ENCODE assay signal across 13 cellular contexts in genomic region chr18:42025974-42026625, GRCh38.
DNase-seq lines count a peak whose midpoint lies in the region; ATAC-seq and FAIRE-seq lines count a peak whose summit lies in the region.
"Had no signal": no experiment of that assay in that cellular context is flagged by ENCODE, and none has a peak within 500 bp of the region (broad histone marks: within the 10 kb centered on the region; RNA-seq: fewer than 3 reads in every experiment).

No MANE protein-coding gene starts in this region.

- FAIRE-seq in GM18507 (lab: Jason Lieb, UNC): peak; percentile 94
- FAIRE-seq: endometrium had no signal

- no peaks in the 10 kb centered on the region for H3K27me3 Mint-ChIP-seq in T-helper 2 cell treated with Interferon-gamma antibody and Interleukin-4, amounts not matched to agents 5 μg/mL and 100 μg/mL, for 36 hours (ENCODE audit: low read depth)
- H3K27me3 Mint-ChIP-seq: activated naive CD8-positive, alpha-beta T cell treated with anti-CD3 and anti-CD28 coated beads, Interleukin-2, amount 10 ng/mL, durations not matched to agents 7 days and 5 days had no signal

- H3K4me1 Mint-ChIP-seq in T-helper 2 cell treated with Interferon-gamma antibody and Interleukin-4, amounts not matched to agents 5 μg/mL and 100 μg/mL, for 36 hours (ENCODE audit: low read depth): peaks cover 27% of the 10 kb centered on the region

- no peak overlapping the region for H3K27ac Mint-ChIP-seq in T-helper 2 cell treated with Interferon-gamma antibody and Interleukin-4, amounts not matched to agents 5 μg/mL and 100 μg/mL, for 36 hours

- no peak overlapping the region for H3K27ac ChIP-seq in substantia nigra (ENCODE audit: low read depth, low read length, poor library complexity, severe bottlenecking)
- H3K27ac ChIP-seq: uterus had no signal

- peak; percentile 95 for ATAC-seq in GM19455 (IDR thresholded peaks at IDR 0.05; ENCODE audit: unreplicated experiment)
- ATAC-seq in HG02981 (IDR thresholded peaks at IDR 0.05; ENCODE audit: unreplicated experiment): peak; percentile 88

- H3K9me3 Mint-ChIP-seq in T-helper 2 cell treated with Interferon-gamma antibody and Interleukin-4, amounts not matched to agents 5 μg/mL and 100 μg/mL, for 36 hours: no peaks in the 10 kb centered on the region
- H3K9me3 Mint-ChIP-seq: activated naive CD8-positive, alpha-beta T cell treated with anti-CD3 and anti-CD28 coated beads, Interleukin-2, amount 10 ng/mL, durations not matched to agents 7 days and 5 days; immature natural killer cell had no signal

- no peak overlapping the region for H3K4me3 Mint-ChIP-seq in T-helper 2 cell treated with Interferon-gamma antibody and Interleukin-4, amounts not matched to agents 5 μg/mL and 100 μg/mL, for 36 hours
- H3K4me3 Mint-ChIP-seq: activated naive CD8-positive, alpha-beta T cell treated with anti-CD3 and anti-CD28 coated beads, Interleukin-2, amount 10 ng/mL, durations not matched to agents 7 days and 5 days had no signal

- peaks cover 27% of the 10 kb centered on the region for H3K36me3 Mint-ChIP-seq in T-helper 2 cell treated with Interferon-gamma antibody and Interleukin-4, amounts not matched to agents 5 μg/mL and 100 μg/mL, for 36 hours (ENCODE audit: low read depth)

- peak; percentile 15 for DNase-seq in GM18507 (ENCODE audit: extremely low spot score, insufficient read length, low read depth)
- DNase-seq in T-helper 2 cell treated with Interferon-gamma antibody and Interleukin-4, amounts not matched to agents 5 μg/mL and 100 μg/mL, for 36 hours (ENCODE audit: low spot score): peak; percentile 18
- no peak for DNase-seq in substantia nigra (lab: John Stamatoyannopoulos, UW)
- no peak for DNase-seq in NCI-H1930 (lab: John Stamatoyannopoulos, UW)
- no peak for DNase-seq in stimulated activated naive CD4-positive, alpha-beta T cell (lab: John Stamatoyannopoulos, UW)
- DNase-seq in activated CD4-positive, CD25-positive, alpha-beta regulatory T cell (lab: John Stamatoyannopoulos, UW): no peak
- DNase-seq: activated naive CD8-positive, alpha-beta T cell treated with anti-CD3 and anti-CD28 coated beads, Interleukin-2, amount 10 ng/mL, durations not matched to agents 7 days and 5 days; immature natural killer cell; stimulated activated CD4-positive, alpha-beta T cell treated with anti-CD3 and anti-CD28 coated beads, Interleukin-4, amount 100 ng/mL, for 1 hour; uterus had no signal

Comparison
In these comparisons a context has a peak if more than half of its experiments do, and no peak if none do; other contexts are left out.
1. DNase-seq: peak in GM18507 (single experiment) and T-helper 2 cell treated with Interferon-gamma antibody and Interleukin-4, amounts not matched to agents 5 μg/mL and 100 μg/mL, for 36 hours (single experiment); none in substantia nigra (0 of 49), NCI-H1930 (0 of 2), stimulated activated naive CD4-positive, alpha-beta T cell (0 of 6) and activated CD4-positive, CD25-positive, alpha-beta regulatory T cell (0 of 4).